In the genomic region with DNA sequence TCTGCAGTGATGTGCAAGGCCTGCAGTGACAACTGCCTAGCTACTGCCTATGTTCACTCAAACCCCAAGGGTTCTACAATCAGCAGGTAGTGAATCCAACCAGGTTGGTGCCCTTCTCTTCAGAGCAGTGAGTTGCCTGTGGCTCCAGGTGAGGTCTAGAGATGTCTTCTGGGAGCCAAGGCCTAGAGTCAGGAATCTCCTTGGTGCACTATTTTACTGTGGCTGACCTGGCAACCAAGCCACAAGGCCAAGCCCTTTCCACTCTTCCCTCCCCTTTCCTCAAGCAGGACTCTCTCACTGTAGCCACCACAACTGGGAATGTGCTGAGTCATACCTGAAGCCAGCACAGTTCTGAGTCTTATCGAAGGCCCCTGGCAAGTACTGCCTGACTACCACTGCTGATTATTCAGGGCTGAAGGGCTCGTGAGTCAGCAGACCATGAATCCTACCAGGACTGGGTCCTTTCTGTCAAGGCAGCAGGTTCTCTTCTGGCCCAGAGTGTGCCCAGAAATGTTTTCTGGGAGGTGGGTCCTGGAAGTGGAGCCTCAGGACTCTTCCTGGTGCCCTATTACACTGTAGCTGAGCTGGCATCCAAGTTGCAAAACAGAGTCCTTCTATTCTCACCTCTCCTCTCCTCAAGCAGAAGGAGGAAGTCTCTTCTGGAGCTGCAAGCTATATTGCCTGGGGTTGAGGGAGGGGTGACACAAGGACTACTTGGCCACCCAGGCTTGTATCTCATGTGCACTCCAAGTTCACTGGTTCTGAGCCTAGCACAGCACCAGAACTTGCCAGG, we compare ENCODE assay signal across 1 cellular context.
TF ChIP-seq lines count a peak whose summit lies in the region.

No MANE protein-coding gene starts in this region.

TF ChIP-seq in K562, 482 proteins besides CTCF, POLR2A, EP300 and RAD21 (continued from another document and continues in another):
- TF ChIP-seq, protein P1, sequence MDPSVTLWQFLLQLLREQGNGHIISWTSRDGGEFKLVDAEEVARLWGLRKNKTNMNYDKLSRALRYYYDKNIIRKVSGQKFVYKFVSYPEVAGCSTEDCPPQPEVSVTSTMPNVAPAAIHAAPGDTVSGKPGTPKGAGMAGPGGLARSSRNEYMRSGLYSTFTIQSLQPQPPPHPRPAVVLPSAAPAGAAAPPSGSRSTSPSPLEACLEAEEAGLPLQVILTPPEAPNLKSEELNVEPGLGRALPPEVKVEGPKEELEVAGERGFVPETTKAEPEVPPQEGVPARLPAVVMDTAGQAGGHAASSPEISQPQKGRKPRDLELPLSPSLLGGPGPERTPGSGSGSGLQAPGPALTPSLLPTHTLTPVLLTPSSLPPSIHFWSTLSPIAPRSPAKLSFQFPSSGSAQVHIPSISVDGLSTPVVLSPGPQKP (CRISPR knock-in tag; IDR thresholded peaks at IDR 0.05): no peak
- TF ChIP-seq TEAD2 (tag; IDR thresholded peaks at IDR 0.05) (peak; percentile 87), SRSF9 (IDR thresholded peaks at IDR 0.05; ENCODE audit: borderline replicate concordance, low read depth, low read length) (no peak), ZNF212 (CRISPR knock-in tag; IDR thresholded peaks at IDR 0.05) (no peak), CHD1 (IDR thresholded peaks at IDR 0.05; ENCODE audit: low read length) (no peak), ETV6 (IDR thresholded peaks at IDR 0.05; ENCODE audit: borderline replicate concordance in 1 of 2, low read depth in 2 of 2, low read length in 1 of 2) (no peak), ETV6 (CRISPR knock-in tag; IDR thresholded peaks at IDR 0.05; ENCODE audit: borderline replicate concordance) (no peak), GTF2F1 (IDR thresholded peaks at IDR 0.05; ENCODE audit: low read depth, low read length) (no peak), TSC22D4 (tag; IDR thresholded peaks at IDR 0.05) (no peak), ZFX (CRISPR knock-in tag; IDR thresholded peaks at IDR 0.05) (peak; percentile 56), TEAD1 (CRISPR knock-in tag; IDR thresholded peaks at IDR 0.05) (peak; percentile 94), MAFK (IDR thresholded peaks at IDR 0.05; ENCODE audit: low read length) (peak; percentile 99), GTF2E2 (tag; IDR thresholded peaks at IDR 0.05) (no peak), EGR1 (conservative IDR thresholded peaks at IDR 0.05) (no peak), CSDE1 (IDR thresholded peaks at IDR 0.05) (no peak), ZNF263 (CRISPR knock-in tag; IDR thresholded peaks at IDR 0.05; ENCODE audit: borderline replicate concordance) (no peak), FOS (IDR thresholded peaks at IDR 0.05; ENCODE audit: extremely low read depth, insufficient read length) (no peak), NR2F6 (CRISPR knock-in tag; IDR thresholded peaks at IDR 0.05) (no peak), TCFL5 (CRISPR knock-in tag; conservative IDR thresholded peaks at IDR 0.05) (no peak), SMAD4 (CRISPR knock-in tag; conservative IDR thresholded peaks at IDR 0.05) (peak; percentile 77; the same call in 1 of the 2 replicates), MBD2 (IDR thresholded peaks at IDR 0.05; ENCODE audit: borderline replicate concordance, low read depth) (no peak), IFI16 (CRISPR knock-in tag; IDR thresholded peaks at IDR 0.05) (no peak), YBX1 (IDR thresholded peaks at IDR 0.05) (no peak), CCAR2 (IDR thresholded peaks at IDR 0.05; ENCODE audit: low read depth, low read length) (no peak), MXI1 (IDR thresholded peaks at IDR 0.05; ENCODE audit: low read depth, low read length) (no peak), GABPB1 (CRISPR knock-in tag; IDR thresholded peaks at IDR 0.05) (no peak), ZNF764 (CRISPR knock-in tag; IDR thresholded peaks at IDR 0.05; ENCODE audit: low read depth) (no peak), L3MBTL2 (IDR thresholded peaks at IDR 0.05) (peak; percentile 58; the same call in 1 of the 2 replicates), ZNF347 (CRISPR knock-in tag; IDR thresholded peaks at IDR 0.05; ENCODE audit: low read depth) (no peak), PRMT5 (CRISPR knock-in tag; IDR thresholded peaks at IDR 0.05) (no peak), ZNF644 (tag; IDR thresholded peaks at IDR 0.05; ENCODE audit: low read depth) (peak; percentile 67; the same call in 1 of the 2 replicates), KDM1A (IDR thresholded peaks at IDR 0.05) (peak; percentile 67 to 74; a peak in 3 of 4 replicates), NONO (IDR thresholded peaks at IDR 0.05; ENCODE audit: low read depth in 2 of 2, low read length in 1 of 2) (no peak), YY1 (IDR thresholded peaks at IDR 0.05; ENCODE audit: borderline replicate concordance in 1 of 3, control insufficient read depth in 1 of 3, extremely low read depth in 1 of 3, insufficient read depth in 3 of 3, insufficient read length in 1 of 3, insufficient replicate concordance in 2 of 3, low read depth in 1 of 3, low read length in 2 of 3) (no peak), POU5F1 (IDR thresholded peaks at IDR 0.05; ENCODE audit: borderline replicate concordance, low read depth, low read length, partially characterized antibody) (no peak)
- TF ChIP-seq, protein P2, sequence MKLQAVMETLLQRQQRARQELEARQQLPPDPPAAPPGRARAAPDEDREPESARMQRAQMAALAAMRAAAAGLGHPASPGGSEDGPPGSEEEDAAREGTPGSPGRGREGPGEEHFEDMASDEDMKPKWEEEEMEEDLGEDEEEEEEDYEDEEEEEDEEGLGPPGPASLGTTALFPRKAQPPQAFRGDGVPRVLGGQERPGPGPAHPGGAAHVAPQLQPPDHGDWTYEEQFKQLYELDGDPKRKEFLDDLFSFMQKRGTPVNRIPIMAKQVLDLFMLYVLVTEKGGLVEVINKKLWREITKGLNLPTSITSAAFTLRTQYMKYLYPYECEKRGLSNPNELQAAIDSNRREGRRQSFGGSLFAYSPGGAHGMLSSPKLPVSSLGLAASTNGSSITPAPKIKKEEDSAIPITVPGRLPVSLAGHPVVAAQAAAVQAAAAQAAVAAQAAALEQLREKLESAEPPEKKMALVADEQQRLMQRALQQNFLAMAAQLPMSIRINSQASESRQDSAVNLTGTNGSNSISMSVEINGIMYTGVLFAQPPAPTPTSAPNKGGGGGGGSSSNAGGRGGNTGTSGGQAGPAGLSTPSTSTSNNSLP (IDR thresholded peaks at IDR 0.05; ENCODE audit: borderline replicate concordance, low read depth, low read length): peak; percentile 77; the same call in 1 of the 2 replicates
- TF ChIP-seq, protein P3, sequence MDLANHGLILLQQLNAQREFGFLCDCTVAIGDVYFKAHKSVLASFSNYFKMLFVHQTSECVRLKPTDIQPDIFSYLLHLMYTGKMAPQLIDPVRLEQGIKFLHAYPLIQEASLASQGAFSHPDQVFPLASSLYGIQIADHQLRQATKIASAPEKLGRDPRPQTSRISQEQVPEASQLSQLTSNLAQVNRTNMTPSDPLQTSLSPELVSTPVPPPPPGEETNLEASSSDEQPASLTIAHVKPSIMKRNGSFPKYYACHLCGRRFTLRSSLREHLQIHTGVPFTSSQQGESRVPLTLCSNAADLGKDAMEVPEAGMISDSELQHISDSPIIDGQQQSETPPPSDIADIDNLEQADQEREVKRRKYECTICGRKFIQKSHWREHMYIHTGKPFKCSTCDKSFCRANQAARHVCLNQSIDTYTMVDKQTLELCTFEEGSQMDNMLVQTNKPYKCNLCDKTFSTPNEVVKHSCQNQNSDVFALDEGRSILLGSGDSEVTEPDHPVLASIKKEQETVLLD (IDR thresholded peaks at IDR 0.05): peak; percentile 66; the same call in 1 of the 2 replicates
- TF ChIP-seq, protein P4, sequence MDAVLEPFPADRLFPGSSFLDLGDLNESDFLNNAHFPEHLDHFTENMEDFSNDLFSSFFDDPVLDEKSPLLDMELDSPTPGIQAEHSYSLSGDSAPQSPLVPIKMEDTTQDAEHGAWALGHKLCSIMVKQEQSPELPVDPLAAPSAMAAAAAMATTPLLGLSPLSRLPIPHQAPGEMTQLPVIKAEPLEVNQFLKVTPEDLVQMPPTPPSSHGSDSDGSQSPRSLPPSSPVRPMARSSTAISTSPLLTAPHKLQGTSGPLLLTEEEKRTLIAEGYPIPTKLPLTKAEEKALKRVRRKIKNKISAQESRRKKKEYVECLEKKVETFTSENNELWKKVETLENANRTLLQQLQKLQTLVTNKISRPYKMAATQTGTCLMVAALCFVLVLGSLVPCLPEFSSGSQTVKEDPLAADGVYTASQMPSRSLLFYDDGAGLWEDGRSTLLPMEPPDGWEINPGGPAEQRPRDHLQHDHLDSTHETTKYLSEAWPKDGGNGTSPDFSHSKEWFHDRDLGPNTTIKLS (IDR thresholded peaks at IDR 0.05; ENCODE audit: borderline replicate concordance, low read depth): peak; percentile 36; the same call in 1 of the 2 replicates
- TF ChIP-seq, protein P5, sequence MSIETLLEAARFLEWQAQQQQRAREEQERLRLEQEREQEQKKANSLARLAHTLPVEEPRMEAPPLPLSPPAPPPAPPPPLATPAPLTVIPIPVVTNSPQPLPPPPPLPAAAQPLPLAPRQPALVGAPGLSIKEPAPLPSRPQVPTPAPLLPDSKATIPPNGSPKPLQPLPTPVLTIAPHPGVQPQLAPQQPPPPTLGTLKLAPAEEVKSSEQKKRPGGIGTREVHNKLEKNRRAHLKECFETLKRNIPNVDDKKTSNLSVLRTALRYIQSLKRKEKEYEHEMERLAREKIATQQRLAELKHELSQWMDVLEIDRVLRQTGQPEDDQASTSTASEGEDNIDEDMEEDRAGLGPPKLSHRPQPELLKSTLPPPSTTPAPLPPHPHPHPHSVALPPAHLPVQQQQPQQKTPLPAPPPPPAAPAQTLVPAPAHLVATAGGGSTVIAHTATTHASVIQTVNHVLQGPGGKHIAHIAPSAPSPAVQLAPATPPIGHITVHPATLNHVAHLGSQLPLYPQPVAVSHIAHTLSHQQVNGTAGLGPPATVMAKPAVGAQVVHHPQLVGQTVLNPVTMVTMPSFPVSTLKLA (conservative IDR thresholded peaks at IDR 0.05): peak in 1 of 2 experiments; percentile 51; a peak in 2 of 4 replicates
- TF ChIP-seq, protein P6, sequence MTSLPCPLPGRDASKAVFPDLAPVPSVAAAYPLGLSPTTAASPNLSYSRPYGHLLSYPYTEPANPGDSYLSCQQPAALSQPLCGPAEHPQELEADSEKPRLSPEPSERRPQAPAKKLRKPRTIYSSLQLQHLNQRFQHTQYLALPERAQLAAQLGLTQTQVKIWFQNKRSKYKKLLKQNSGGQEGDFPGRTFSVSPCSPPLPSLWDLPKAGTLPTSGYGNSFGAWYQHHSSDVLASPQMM (CRISPR knock-in tag; IDR thresholded peaks at IDR 0.05): no peak
- TF ChIP-seq, protein P7, sequence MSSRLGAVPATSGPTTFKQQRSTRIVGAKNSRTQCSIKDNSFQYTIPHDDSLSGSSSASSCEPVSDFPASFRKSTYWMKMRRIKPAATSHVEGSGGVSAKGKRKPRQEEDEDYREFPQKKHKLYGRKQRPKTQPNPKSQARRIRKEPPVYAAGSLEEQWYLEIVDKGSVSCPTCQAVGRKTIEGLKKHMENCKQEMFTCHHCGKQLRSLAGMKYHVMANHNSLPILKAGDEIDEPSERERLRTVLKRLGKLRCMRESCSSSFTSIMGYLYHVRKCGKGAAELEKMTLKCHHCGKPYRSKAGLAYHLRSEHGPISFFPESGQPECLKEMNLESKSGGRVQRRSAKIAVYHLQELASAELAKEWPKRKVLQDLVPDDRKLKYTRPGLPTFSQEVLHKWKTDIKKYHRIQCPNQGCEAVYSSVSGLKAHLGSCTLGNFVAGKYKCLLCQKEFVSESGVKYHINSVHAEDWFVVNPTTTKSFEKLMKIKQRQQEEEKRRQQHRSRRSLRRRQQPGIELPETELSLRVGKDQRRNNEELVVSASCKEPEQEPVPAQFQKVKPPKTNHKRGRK (tag; IDR thresholded peaks at IDR 0.05): no peak
- TF ChIP-seq, protein P8, sequence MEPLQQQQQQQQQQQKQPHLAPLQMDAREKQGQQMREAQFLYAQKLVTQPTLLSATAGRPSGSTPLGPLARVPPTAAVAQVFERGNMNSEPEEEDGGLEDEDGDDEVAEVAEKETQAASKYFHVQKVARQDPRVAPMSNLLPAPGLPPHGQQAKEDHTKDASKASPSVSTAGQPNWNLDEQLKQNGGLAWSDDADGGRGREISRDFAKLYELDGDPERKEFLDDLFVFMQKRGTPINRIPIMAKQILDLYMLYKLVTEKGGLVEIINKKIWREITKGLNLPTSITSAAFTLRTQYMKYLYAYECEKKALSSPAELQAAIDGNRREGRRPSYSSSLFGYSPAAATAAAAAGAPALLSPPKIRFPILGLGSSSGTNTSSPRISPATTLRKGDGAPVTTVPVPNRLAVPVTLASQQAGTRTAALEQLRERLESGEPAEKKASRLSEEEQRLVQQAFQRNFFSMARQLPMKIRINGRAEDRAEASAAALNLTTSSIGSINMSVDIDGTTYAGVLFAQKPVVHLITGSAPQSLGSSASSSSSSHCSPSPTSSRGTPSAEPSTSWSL (CRISPR knock-in tag; IDR thresholded peaks at IDR 0.05; ENCODE audit: borderline replicate concordance): no peak
- TF ChIP-seq, protein P9, sequence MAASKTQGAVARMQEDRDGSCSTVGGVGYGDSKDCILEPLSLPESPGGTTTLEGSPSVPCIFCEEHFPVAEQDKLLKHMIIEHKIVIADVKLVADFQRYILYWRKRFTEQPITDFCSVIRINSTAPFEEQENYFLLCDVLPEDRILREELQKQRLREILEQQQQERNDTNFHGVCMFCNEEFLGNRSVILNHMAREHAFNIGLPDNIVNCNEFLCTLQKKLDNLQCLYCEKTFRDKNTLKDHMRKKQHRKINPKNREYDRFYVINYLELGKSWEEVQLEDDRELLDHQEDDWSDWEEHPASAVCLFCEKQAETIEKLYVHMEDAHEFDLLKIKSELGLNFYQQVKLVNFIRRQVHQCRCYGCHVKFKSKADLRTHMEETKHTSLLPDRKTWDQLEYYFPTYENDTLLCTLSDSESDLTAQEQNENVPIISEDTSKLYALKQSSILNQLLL (CRISPR knock-in tag; IDR thresholded peaks at IDR 0.05; ENCODE audit: borderline replicate concordance): no peak
- TF ChIP-seq, protein P10, sequence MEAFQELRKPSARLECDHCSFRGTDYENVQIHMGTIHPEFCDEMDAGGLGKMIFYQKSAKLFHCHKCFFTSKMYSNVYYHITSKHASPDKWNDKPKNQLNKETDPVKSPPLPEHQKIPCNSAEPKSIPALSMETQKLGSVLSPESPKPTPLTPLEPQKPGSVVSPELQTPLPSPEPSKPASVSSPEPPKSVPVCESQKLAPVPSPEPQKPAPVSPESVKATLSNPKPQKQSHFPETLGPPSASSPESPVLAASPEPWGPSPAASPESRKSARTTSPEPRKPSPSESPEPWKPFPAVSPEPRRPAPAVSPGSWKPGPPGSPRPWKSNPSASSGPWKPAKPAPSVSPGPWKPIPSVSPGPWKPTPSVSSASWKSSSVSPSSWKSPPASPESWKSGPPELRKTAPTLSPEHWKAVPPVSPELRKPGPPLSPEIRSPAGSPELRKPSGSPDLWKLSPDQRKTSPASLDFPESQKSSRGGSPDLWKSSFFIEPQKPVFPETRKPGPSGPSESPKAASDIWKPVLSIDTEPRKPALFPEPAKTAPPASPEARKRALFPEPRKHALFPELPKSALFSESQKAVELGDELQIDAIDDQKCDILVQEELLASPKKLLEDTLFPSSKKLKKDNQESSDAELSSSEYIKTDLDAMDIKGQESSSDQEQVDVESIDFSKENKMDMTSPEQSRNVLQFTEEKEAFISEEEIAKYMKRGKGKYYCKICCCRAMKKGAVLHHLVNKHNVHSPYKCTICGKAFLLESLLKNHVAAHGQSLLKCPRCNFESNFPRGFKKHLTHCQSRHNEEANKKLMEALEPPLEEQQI (IDR thresholded peaks at IDR 0.05): peak; percentile 86
